Comparison of ENCODE assay signal across 28 cellular contexts in the genomic region with DNA sequence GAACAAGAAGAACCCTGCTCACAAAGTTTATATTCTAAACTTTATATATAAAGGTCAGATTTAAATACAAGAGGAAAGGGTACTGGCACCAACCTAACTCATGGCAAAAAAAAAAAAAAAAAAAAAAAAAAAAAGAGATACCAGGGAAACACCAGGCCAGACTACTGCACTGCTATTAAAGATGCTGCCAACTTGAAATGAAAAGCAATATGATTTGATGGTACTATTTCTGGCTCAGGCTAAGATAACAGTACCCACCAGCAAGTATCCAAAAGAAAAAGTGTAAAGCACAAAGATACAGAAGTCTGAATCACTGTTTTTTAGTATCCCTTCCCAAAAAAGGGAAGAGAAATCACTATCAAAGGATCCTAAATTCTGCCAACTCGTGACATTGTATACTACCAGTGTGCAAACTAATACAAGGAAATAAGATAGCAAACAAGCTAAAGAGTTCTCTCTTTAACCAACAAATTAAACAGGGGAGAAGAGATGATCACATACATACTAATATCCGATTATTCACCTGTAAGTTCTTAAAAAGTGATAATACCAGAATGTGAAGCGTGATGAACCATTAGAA.
"Had no signal": no experiment of that assay in that cellular context is flagged by ENCODE, and none has a peak within 500 bp of the region (broad histone marks: within the 10 kb centered on the region; RNA-seq: fewer than 3 reads in every experiment).

No MANE protein-coding gene starts in this region.

- H3K4me3 ChIP-seq: adrenal gland, breast epithelium, cardiac muscle cell, coronary artery, dorsolateral prefrontal cortex, gastrocnemius medialis had no signal

- H3K4me1 ChIP-seq: foreskin keratinocyte had no signal

- ATAC-seq: activated CD4-positive, alpha-beta T cell treated with anti-CD3 and anti-CD28 coated beads for 36 hours; activated CD8-positive, alpha-beta memory T cell treated with anti-CD3 and anti-CD28 coated beads, Interleukin-2, amount 10 ng/mL, durations not matched to agents 7 days and 5 days; activated CD8-positive, alpha-beta T cell treated with anti-CD3 and anti-CD28 coated beads, Interleukin-2, amount 10 ng/mL, durations not matched to agents 7 days and 5 days; activated naive CD8-positive, alpha-beta T cell treated with anti-CD3 and anti-CD28 coated beads, Interleukin-2, amount 50 U/mL, for 24 hours; esophagus mucosa; foreskin keratinocyte; gastrocnemius medialis had no signal

- H3K27me3 ChIP-seq: adrenal gland, breast epithelium, cardiac muscle cell, dorsolateral prefrontal cortex, foreskin keratinocyte, gastrocnemius medialis had no signal

- DNase-seq: activated CD4-positive, alpha-beta memory T cell treated with anti-CD3 and anti-CD28 coated beads for 36 hours; activated CD4-positive, alpha-beta T cell treated with anti-CD3 and anti-CD28 coated beads for 36 hours; activated CD4-positive, alpha-beta T cell treated with anti-CD3 and anti-CD28 coated beads, Interleukin-2, amount 10 ng/mL, durations not matched to agents 24 days and 14 days; activated CD4-positive, CD25-positive, alpha-beta regulatory T cell; activated CD4-positive, CD25-positive, alpha-beta regulatory T cell treated with anti-CD3 and anti-CD28 coated beads, Interleukin-2, amount 50 U/mL, for 72 hours; activated CD8-positive, alpha-beta memory T cell treated with anti-CD3 and anti-CD28 coated beads, Interleukin-2, amount 10 ng/mL, durations not matched to agents 7 days and 5 days; activated CD8-positive, alpha-beta memory T cell treated with anti-CD3 and anti-CD28 coated beads, Interleukin-2, amount 50 U/mL, for 4 hours; activated CD8-positive, alpha-beta T cell treated with anti-CD3 and anti-CD28 coated beads, Interleukin-2, amount 10 ng/mL, durations not matched to agents 7 days and 5 days; activated effector memory CD4-positive, alpha-beta T cell treated with anti-CD3 and anti-CD28 coated beads, Interleukin-2, amount 50 U/mL, for 16 hours; activated naive CD4-positive, alpha-beta T cell treated with anti-CD3 and anti-CD28 coated beads for 36 hours; activated naive CD8-positive, alpha-beta T cell treated with anti-CD3 and anti-CD28 coated beads for 36 hours; activated naive CD8-positive, alpha-beta T cell treated with anti-CD3 and anti-CD28 coated beads, Interleukin-2, amount 50 U/mL, for 24 hours; activated T-cell treated with anti-CD3 and anti-CD28 coated beads, Interleukin-2, amount 50 U/mL, for 1 hour; activated T-cell treated with anti-CD3 and anti-CD28 coated beads, Interleukin-2, amount 50 U/mL, for 48 hours; adrenal gland; amygdala; aorta; dorsolateral prefrontal cortex; effector memory CD4-positive, alpha-beta T cell; endodermal cell; foreskin keratinocyte; gastrocnemius medialis; glutamatergic neuron; T-helper 2 cell had no signal

- H3K27ac ChIP-seq: adrenal gland, breast epithelium, coronary artery, dorsolateral prefrontal cortex, foreskin keratinocyte, gastrocnemius medialis had no signal

- H3K36me3 ChIP-seq: adrenal gland, breast epithelium, cardiac muscle cell, gastrocnemius medialis had no signal
